ENCODE assay signal across 1 cellular context in genomic region chr16:11499295-11500089, GRCh38.
TF ChIP-seq lines count a peak whose summit lies in the region.

No MANE protein-coding gene starts in this region.

TF ChIP-seq in SK-N-SH treated with all-trans-retinoic acid at 6 μM for 48 hours, 23 proteins besides CTCF, POLR2A, EP300 and RAD21 (continued from another document):
- TF ChIP-seq POU6F1 (CRISPR knock-in tag; IDR thresholded peaks at IDR 0.05; ENCODE audit: borderline replicate concordance, low read depth) (no peak), ZC3H10 (CRISPR knock-in tag; IDR thresholded peaks at IDR 0.05) (no peak), TOX (CRISPR knock-in tag; IDR thresholded peaks at IDR 0.05; ENCODE audit: borderline replicate concordance) (no peak)
